ENCODE assay signal across 21 cellular contexts in genomic region chr12:75888398-75888797, GRCh38.
DNase-seq lines count a peak whose midpoint lies in the region; ATAC-seq, FAIRE-seq and TF ChIP-seq lines count a peak whose summit lies in the region.
"Had no signal": no experiment of that assay in that cellular context is flagged by ENCODE, and none has a peak within 500 bp of the region (broad histone marks: within the 10 kb centered on the region; RNA-seq: fewer than 3 reads in every experiment).

No MANE protein-coding gene starts in this region.

- H3K23ac ChIP-seq in IMR-90 (ENCODE audit: low read depth, low read length), result no peak overlapping the region

- H3K27me3 ChIP-seq in IMR-90 (ENCODE audit: control insufficient read depth, insufficient read depth, low read length) (no peaks in the 10 kb centered on the region), dorsolateral prefrontal cortex (no peaks in the 10 kb centered on the region)
- H3K27me3 ChIP-seq: Peyer's patch, SJCRH30 had no signal

- H3K9ac ChIP-seq in IMR-90 (ENCODE audit: low read depth, low read length), result no peak overlapping the region
- H3K9ac ChIP-seq: KMS-11 had no signal

- in situ Hi-C loops in IMR-90 (cut with MboI; ENCODE audit: low sequenced_read_pairs), result no loop called here

- H3K4ac ChIP-seq in IMR-90 (ENCODE audit: low read depth, low read length), result no peak overlapping the region

- DNase-seq in A549 (ENCODE audit: low read depth in 1 of 2, low spot score in 1 of 2) (no peak), IMR-90 (no peak), dorsolateral prefrontal cortex (no peak), neural crest cell (ENCODE audit: low read depth, low spot score) (no peak)
- DNase-seq in activated naive CD4-positive, alpha-beta T cell treated with anti-CD3 and anti-CD28 coated beads, Interleukin-2, amount 10 ng/mL, durations not matched to agents 7 days and 5 days, result no peak
- no peak for DNase-seq in stimulated activated naive B cell treated with anti-CD40 and anti-IgM and Interleukin-4, amounts not matched to agents 10 μg/mL and 1 μg/mL and 100 μg/mL, for 72 hours
- DNase-seq: NCI-H1092 treated with DMSO at 0.1 percent for 48 hours; NCI-H1436 treated with DMSO at 0.1 percent for 48 hours; NCI-H1930; NCI-H510A; NCI-H748 treated with DMSO at 0.1 percent for 48 hours; NK-92 treated with Interleukin-12 subunit alpha and Interleukin-12 subunit beta, amount 100 ng/mL, for 24 hours; Peyer's patch; SJCRH30 had no signal

- H2AK9ac ChIP-seq in IMR-90 (replicated peaks; ENCODE audit: low read depth, low read length, poor library complexity), result no peak overlapping the region

- no peak for TF ChIP-seq EP300 in A549 (IDR thresholded peaks at IDR 0.05)

- TF ChIP-seq CTCF in A549 (IDR thresholded peaks at IDR 0.05) (no peak), IMR-90 (conservative IDR thresholded peaks at IDR 0.05; ENCODE audit: low read depth, low read length) (no peak), dorsolateral prefrontal cortex (IDR thresholded peaks at IDR 0.05 in 54 of 56, conservative IDR thresholded peaks at IDR 0.05 in 2 of 56; ENCODE audit: low read depth in 1 of 56, partially characterized antibody in 56 of 56) (no peak), neural crest cell (conservative IDR thresholded peaks at IDR 0.05) (no peak)

- intact Hi-C loops in IMR-90 (cut with micrococcal nuclease) (no loop called here), dorsolateral prefrontal cortex (cut with DNase I) (no loop called here)

- TF ChIP-seq RAD21 in A549 (conservative IDR thresholded peaks at IDR 0.05 in 1 of 2, IDR thresholded peaks at IDR 0.05 in 1 of 2) (no peak), IMR-90 (IDR thresholded peaks at IDR 0.05; ENCODE audit: low read length) (no peak)

- no peak overlapping the region for H4K8ac ChIP-seq in IMR-90 (ENCODE audit: low read depth in 2 of 2, low read length in 2 of 2)

- H3K4me1 Mint-ChIP-seq in neural crest cell, result peaks cover 56% of the 10 kb centered on the region
- no peaks in the 10 kb centered on the region for H3K4me1 Mint-ChIP-seq in activated naive CD4-positive, alpha-beta T cell treated with anti-CD3 and anti-CD28 coated beads, Interleukin-2, amount 10 ng/mL, durations not matched to agents 7 days and 5 days
- H3K4me1 Mint-ChIP-seq in stimulated activated naive B cell treated with anti-CD40 and anti-IgM and Interleukin-4, amounts not matched to agents 10 μg/mL and 1 μg/mL and 100 μg/mL, for 72 hours, result no peaks in the 10 kb centered on the region

- POLR2A ChIA-PET in A549 (lab: Yijun Ruan, JAX) (no interaction called here), IMR-90 (lab: Charles Lee; ENCODE audit: unreplicated experiment) (no interaction called here)

- H2BK120ac ChIP-seq in IMR-90 (ENCODE audit: low read depth, low read length), result no peak overlapping the region

- dilution Hi-C loops in IMR-90 (cut with HindIII; ENCODE audit: low sequenced_read_pairs, unreplicated experiment), result no loop called here

- no peaks in the 10 kb centered on the region for H4K20me1 ChIP-seq in IMR-90 (ENCODE audit: insufficient read depth, low read length)

- H2AK5ac ChIP-seq in IMR-90 (ENCODE audit: low read depth, low read length), result no peak overlapping the region

- H4K5ac ChIP-seq in IMR-90 (ENCODE audit: low read depth, low read length), result no peak overlapping the region

- no peak overlapping the region for H3K56ac ChIP-seq in IMR-90 (ENCODE audit: extremely low read depth, insufficient read depth, low read length)

- H3K4me1 ChIP-seq in A549 (peaks cover 14% of the 10 kb centered on the region), IMR-90 (ENCODE audit: control insufficient read depth, insufficient read depth, low read length) (peaks cover 5% of the 10 kb centered on the region; the same call in 1 of the 2 replicates)
- H3K4me1 ChIP-seq: Peyer's patch had no signal

- no peak overlapping the region for H4K91ac ChIP-seq in IMR-90 (ENCODE audit: insufficient read depth, low read depth, low read length)

- H3K14ac ChIP-seq in IMR-90 (replicated peaks; ENCODE audit: low read depth, low read length), result no peak overlapping the region

- peak overlapping the region; percentile 83 for H3K4me3 Mint-ChIP-seq in neural crest cell
- H3K4me3 Mint-ChIP-seq in activated naive CD4-positive, alpha-beta T cell treated with anti-CD3 and anti-CD28 coated beads, Interleukin-2, amount 10 ng/mL, durations not matched to agents 7 days and 5 days, result no peak overlapping the region
- no peak overlapping the region for H3K4me3 Mint-ChIP-seq in stimulated activated naive B cell treated with anti-CD40 and anti-IgM and Interleukin-4, amounts not matched to agents 10 μg/mL and 1 μg/mL and 100 μg/mL, for 72 hours

- H2BK15ac ChIP-seq in IMR-90 (ENCODE audit: low read depth, low read length), result no peak overlapping the region

- no peak for FAIRE-seq in A549 (lab: Jason Lieb, UNC)
- FAIRE-seq: G401.6, GM19239 had no signal

- no peak for TF ChIP-seq POLR2A in A549 (IDR thresholded peaks at IDR 0.05; ENCODE audit: low read length)
- TF ChIP-seq POLR2A in IMR-90 (IDR thresholded peaks at IDR 0.05; ENCODE audit: low read depth, low read length), result no peak

- no peaks in the 10 kb centered on the region for H3K27me3 Mint-ChIP-seq in neural crest cell (ENCODE audit: low read depth)
- peaks cover 43% of the 10 kb centered on the region for H3K27me3 Mint-ChIP-seq in activated naive CD4-positive, alpha-beta T cell treated with anti-CD3 and anti-CD28 coated beads, Interleukin-2, amount 10 ng/mL, durations not matched to agents 7 days and 5 days
- peaks cover 34 to 49% of the 10 kb centered on the region in 2 donors for H3K27me3 Mint-ChIP-seq in stimulated activated naive B cell treated with anti-CD40 and anti-IgM and Interleukin-4, amounts not matched to agents 10 μg/mL and 1 μg/mL and 100 μg/mL, for 72 hours

- ATAC-seq in A549, result no peak
- no peak for ATAC-seq in IMR-90 (ENCODE audit: low read depth)
- no peak for ATAC-seq in HG02885 (IDR thresholded peaks at IDR 0.05; ENCODE audit: poor library complexity, unreplicated experiment)
- ATAC-seq in GM21529 (IDR thresholded peaks at IDR 0.05; ENCODE audit: unreplicated experiment), result no peak
- no peak for ATAC-seq in stimulated activated naive B cell treated with anti-CD40 and anti-IgM and Interleukin-4, amounts not matched to agents 10 μg/mL and 1 μg/mL and 100 μg/mL, for 72 hours (replicated peaks)

- no TSS peak for BruUV-seq in IMR-90 (replicated peaks; lab: Mats Ljungman, UMichigan)

- H3K4me3 ChIP-seq in A549, result no peak overlapping the region
- no peak overlapping the region for H3K4me3 ChIP-seq in IMR-90 (ENCODE audit: insufficient read depth, low read depth, low read length)
- peak overlapping the region in 1 of 59 donors; percentile 57 for H3K4me3 ChIP-seq in dorsolateral prefrontal cortex
- H3K4me3 ChIP-seq: Peyer's patch had no signal

- peak overlapping the region; percentile 98 for H3K27ac Mint-ChIP-seq in neural crest cell (ENCODE audit: unreplicated experiment)
- H3K27ac Mint-ChIP-seq in activated naive CD4-positive, alpha-beta T cell treated with anti-CD3 and anti-CD28 coated beads, Interleukin-2, amount 10 ng/mL, durations not matched to agents 7 days and 5 days, result no peak overlapping the region
- H3K27ac Mint-ChIP-seq in stimulated activated naive B cell treated with anti-CD40 and anti-IgM and Interleukin-4, amounts not matched to agents 10 μg/mL and 1 μg/mL and 100 μg/mL, for 72 hours, result no peak overlapping the region

- no peak overlapping the region for H2AFZ ChIP-seq in IMR-90 (replicated peaks; ENCODE audit: low read length, poor library complexity)

- H3K4me2 ChIP-seq in A549 (no peak overlapping the region), IMR-90 (ENCODE audit: low read depth, low read length) (no peak overlapping the region)
- H3K4me2 ChIP-seq: KMS-11 had no signal

- H3K27ac ChIP-seq in A549, result no peak overlapping the region
- no peak overlapping the region for H3K27ac ChIP-seq in IMR-90 (ENCODE audit: insufficient read depth, low read length)
- H3K27ac ChIP-seq in dorsolateral prefrontal cortex, result peak overlapping the region in 30 of 59 donors; percentile 11 to 80 (median 64)
- H3K27ac ChIP-seq: C4-2B, HL-60, KMS-11, Peyer's patch, SJCRH30 had no signal

- CTCF ChIA-PET in A549 (lab: Yijun Ruan, JAX), result no interaction called here
- CTCF ChIA-PET in IMR-90 (lab: Yijun Ruan, JAX), result no interaction called here
- CTCF ChIA-PET in activated naive CD4-positive, alpha-beta T cell treated with anti-CD3 and anti-CD28 coated beads, Interleukin-2, amount 10 ng/mL, durations not matched to agents 7 days and 5 days (lab: Charles Lee), result interaction anchor here (1.2 kb wide), 1 partner anchor 143 kb away, joined by 4 read pairs; no protein-coding TSS in a partner anchor

- H2BK5ac ChIP-seq in IMR-90 (ENCODE audit: low read depth, low read length, poor library complexity, severe bottlenecking), result no peak overlapping the region

- H3K9me3 Mint-ChIP-seq in neural crest cell, result no peaks in the 10 kb centered on the region
- H3K9me3 Mint-ChIP-seq in activated naive CD4-positive, alpha-beta T cell treated with anti-CD3 and anti-CD28 coated beads, Interleukin-2, amount 10 ng/mL, durations not matched to agents 7 days and 5 days, result no peaks in the 10 kb centered on the region
- no peaks in the 10 kb centered on the region for H3K9me3 Mint-ChIP-seq in stimulated activated naive B cell treated with anti-CD40 and anti-IgM and Interleukin-4, amounts not matched to agents 10 μg/mL and 1 μg/mL and 100 μg/mL, for 72 hours

- H3K79me1 ChIP-seq in IMR-90 (ENCODE audit: low read depth in 1 of 2, low read length in 2 of 2), result no peaks in the 10 kb centered on the region

- H3K9me1 ChIP-seq in IMR-90 (ENCODE audit: insufficient read depth, low read length), result peaks cover 7% of the 10 kb centered on the region; the same call in 1 of the 2 replicates

- H3K36me3 Mint-ChIP-seq in neural crest cell (ENCODE audit: low read depth), result no peaks in the 10 kb centered on the region
- no peaks in the 10 kb centered on the region for H3K36me3 Mint-ChIP-seq in activated naive CD4-positive, alpha-beta T cell treated with anti-CD3 and anti-CD28 coated beads, Interleukin-2, amount 10 ng/mL, durations not matched to agents 7 days and 5 days
- no peaks in the 10 kb centered on the region for H3K36me3 Mint-ChIP-seq in stimulated activated naive B cell treated with anti-CD40 and anti-IgM and Interleukin-4, amounts not matched to agents 10 μg/mL and 1 μg/mL and 100 μg/mL, for 72 hours

- no peak overlapping the region for H2BK20ac ChIP-seq in IMR-90 (ENCODE audit: low read depth, low read length)

- H3K9me3 ChIP-seq in A549 (no peaks in the 10 kb centered on the region), IMR-90 (ENCODE audit: control insufficient read depth, insufficient read depth, low read length) (no peaks in the 10 kb centered on the region)
- H3K9me3 ChIP-seq: Peyer's patch, SJCRH30 had no signal

- H3K18ac ChIP-seq in IMR-90 (ENCODE audit: low read depth, low read length), result peak overlapping the region; percentile 16; the same call in 1 of the 2 replicates

- no peaks in the 10 kb centered on the region for H3K36me3 ChIP-seq in IMR-90 (ENCODE audit: control insufficient read depth, insufficient read depth, low read length)
- H3K36me3 ChIP-seq: Peyer's patch, SJCRH30 had no signal

TF ChIP-seq in A549, 52 proteins besides CTCF, POLR2A, EP300 and RAD21:
- TF ChIP-seq JUNB (IDR thresholded peaks at IDR 0.05), result no peak
- TF ChIP-seq MAFK (IDR thresholded peaks at IDR 0.05; ENCODE audit: partially characterized antibody), result peak; percentile 80

TF ChIP-seq in IMR-90, 13 proteins besides CTCF, POLR2A, EP300 and RAD21 (continues in another document):
- TF ChIP-seq MAFK (IDR thresholded peaks at IDR 0.05; ENCODE audit: low read depth, low read length), result peak; percentile 87
- no peak for TF ChIP-seq CHD1 (IDR thresholded peaks at IDR 0.05; ENCODE audit: low read depth, low read length)

Comparison
In these comparisons a context has a peak if more than half of its experiments do, and no peak if none do; other contexts are left out.
1. H3K27ac ChIP-seq: peak in dorsolateral prefrontal cortex (30 of 59); none in A549 (0 of 2) and IMR-90 (single experiment).